Comparison of ENCODE assay signal across 8 cellular contexts in genomic region chr9:68704804-68705635, GRCh38. TPM values are rescaled to one million over a fixed set of nuclear protein-coding genes. Genes with fewer than 3 reads are reported as not detected.
DNase-seq lines count a peak whose midpoint lies in the region; ATAC-seq and TF ChIP-seq lines count a peak whose summit lies in the region.

Gene PIP5K1B (plus strand): TSS chr9:68705240. CDS start chr9:68822615, 117,375 bp downstream.

- no peak for TF ChIP-seq RAD21 in liver (IDR thresholded peaks at IDR 0.05)

- no peaks in the 10 kb centered on the region for H3K9me2 ChIP-seq in Loucy (replicated peaks; ENCODE audit: low read depth, low read length)

- no peak within 1 kb of the TSS for H2BK15ac ChIP-seq in H9 (ENCODE audit: low read depth, low read length)

- no peak within 1 kb of the TSS for H4K5ac ChIP-seq in H9 (ENCODE audit: insufficient read length, low read depth, low read length)

- no peak within 1 kb of the TSS for H2BK20ac ChIP-seq in H9 (ENCODE audit: low read depth, low read length, poor library complexity, severe bottlenecking)

- POLR2A ChIA-PET in T-cell (lab: Charles Lee), result no interaction called here

- H3K23ac ChIP-seq in H9 (ENCODE audit: insufficient read length, low read depth, low read length), result no peak within 1 kb of the TSS

- H2BK5ac ChIP-seq in H9 (ENCODE audit: insufficient read length, low read length), result no peak within 1 kb of the TSS

- H3K4me3 ChIP-seq in Loucy (ENCODE audit: low read length, poor library complexity, severe bottlenecking) (peak within 1 kb of the TSS; percentile 82), liver (ENCODE audit: low read depth in 1 of 3, low read length in 3 of 3) (peak within 1 kb of the TSS; percentile 5 to 72 (median 59))

- no peak within 1 kb of the TSS for H3K14ac ChIP-seq in H9 (ENCODE audit: insufficient read depth, low read length)

- H3K27ac Mint-ChIP-seq in H9 (no peak within 1 kb of the TSS; a peak in 2 of 7 replicates), T-cell (no peak within 1 kb of the TSS)
- peak within 1 kb of the TSS; percentile 84 for H3K27ac Mint-ChIP-seq in dendritic cell treated with granulocyte-macrophage colony-stimulating factor and Interleukin-4, amounts not matched to agents 40 ng/mL and 50 ng/mL, for 4 days

- H3K79me2 ChIP-seq in H9 (ENCODE audit: insufficient read depth, low read length) (no peaks in the 10 kb centered on the region), Loucy (ENCODE audit: insufficient read depth, low read length) (peaks cover 18% of the 10 kb centered on the region; the same call in 1 of the 2 replicates)

- H3K36me3 Mint-ChIP-seq in H9 (ENCODE audit: insufficient read depth in 1 of 3, low read depth in 3 of 3) (no peaks in the 10 kb centered on the region), T-cell (no peaks in the 10 kb centered on the region)
- H3K36me3 Mint-ChIP-seq in dendritic cell treated with granulocyte-macrophage colony-stimulating factor and Interleukin-4, amounts not matched to agents 40 ng/mL and 50 ng/mL, for 4 days (ENCODE audit: low read depth), result peaks cover 7% of the 10 kb centered on the region

- no peaks in the 10 kb centered on the region for H3K79me1 ChIP-seq in H9 (ENCODE audit: insufficient read depth, low read depth, low read length, poor library complexity, severe bottlenecking)

- peak within 1 kb of the TSS; percentile 85 to 93 for H3K4me3 Mint-ChIP-seq in H9
- peak within 1 kb of the TSS; percentile 72 to 82 (median 79) for H3K4me3 Mint-ChIP-seq in T-cell
- peak within 1 kb of the TSS; percentile 93 for H3K4me3 Mint-ChIP-seq in dendritic cell treated with granulocyte-macrophage colony-stimulating factor and Interleukin-4, amounts not matched to agents 40 ng/mL and 50 ng/mL, for 4 days

- peaks cover 10% of the 10 kb centered on the region for H3K23me2 ChIP-seq in H9 (ENCODE audit: insufficient read length, low read depth, low read length, poor library complexity, severe bottlenecking)

- H3K4me1 Mint-ChIP-seq in H9 (peaks cover 20 to 23% of the 10 kb centered on the region in 2 experiments), T-cell (peaks cover 7 to 26% (median 22%) of the 10 kb centered on the region in 3 donors)
- H3K4me1 Mint-ChIP-seq in dendritic cell treated with granulocyte-macrophage colony-stimulating factor and Interleukin-4, amounts not matched to agents 40 ng/mL and 50 ng/mL, for 4 days (ENCODE audit: low read depth), result peaks cover 33% of the 10 kb centered on the region

- H4K91ac ChIP-seq in H9 (ENCODE audit: insufficient read length, low read depth, low read length), result no peak within 1 kb of the TSS

- TF ChIP-seq CTCF in H9 (conservative IDR thresholded peaks at IDR 0.05) (no peak), Loucy (conservative IDR thresholded peaks at IDR 0.05; ENCODE audit: low read length) (no peak), liver (IDR thresholded peaks at IDR 0.05; ENCODE audit: low read depth, low read length, missing input control) (no peak)

- no peak within 1 kb of the TSS for H3K9ac ChIP-seq in H9 (ENCODE audit: extremely low read depth, insufficient read length, low read length)
- peak within 1 kb of the TSS; percentile 66 for H3K9ac ChIP-seq in Loucy (ENCODE audit: low read depth, low read length, poor library complexity, severe bottlenecking)
- no peak within 1 kb of the TSS for H3K9ac ChIP-seq in liver (ENCODE audit: low read depth in 1 of 2, low read length in 2 of 2)

- H3K36me3 ChIP-seq in Loucy (ENCODE audit: insufficient read depth, low read length), result no peaks in the 10 kb centered on the region
- H3K36me3 ChIP-seq in liver (ENCODE audit: control insufficient read depth in 4 of 4, insufficient read depth in 3 of 4, low read depth in 1 of 4, low read length in 3 of 4), result no peaks in the 10 kb centered on the region

- peak; percentile 50 to 68 (median 66) for ATAC-seq in T-cell (replicated peaks in 1 of 4)

- WGBS in H9 (ENCODE audit: extremely low coverage, insufficient read length, low lambda C conversion rate), result no CpG with 5 or more reads among the region's 99 CpGs
- 2% methylated on average over 99 of the region's 99 CpGs for WGBS in liver

- H4K20me1 ChIP-seq in H9 (ENCODE audit: control insufficient read depth, insufficient read depth, insufficient read length) (no peaks in the 10 kb centered on the region), Loucy (ENCODE audit: insufficient read depth, low read length, poor library complexity, severe bottlenecking) (no peaks in the 10 kb centered on the region)

- no peak within 1 kb of the TSS for H2BK120ac ChIP-seq in H9 (ENCODE audit: low read depth, low read length, poor library complexity, severe bottlenecking)

- H3K9me3 Mint-ChIP-seq in H9 (no peaks in the 10 kb centered on the region), T-cell (no peaks in the 10 kb centered on the region)
- no peaks in the 10 kb centered on the region for H3K9me3 Mint-ChIP-seq in dendritic cell treated with granulocyte-macrophage colony-stimulating factor and Interleukin-4, amounts not matched to agents 40 ng/mL and 50 ng/mL, for 4 days

- no peak within 1 kb of the TSS for H3T11ph ChIP-seq in H9 (ENCODE audit: low read length)

- CTCF ChIA-PET in T-cell (lab: Charles Lee), result interaction anchor here in 1 of 2 donors (0.6 kb wide), 1 partner anchor 218 kb away, joined by 3 read pairs; no protein-coding TSS in a partner anchor

- H3K4ac ChIP-seq in H9 (ENCODE audit: low read depth, low read length), result no peak within 1 kb of the TSS

- peak; percentile 80 to 88 for DNase-seq in NCI-H2081 (lab: John Stamatoyannopoulos, UW)
- DNase-seq in NCI-H2081 treated with DMSO at 0.1 percent for 48 hours (lab: John Stamatoyannopoulos, UW), result no peak
- peak; percentile 81 for DNase-seq in H9
- peak in 16 of 34 experiments; percentile 4 to 54 (median 12) for DNase-seq in T-cell
- DNase-seq in stimulated activated CD4-positive, alpha-beta T cell treated with anti-CD3 and anti-CD28 coated beads, Interleukin-2, amount 100 ng/mL, for 48 hours, result peak; percentile 38 to 47

- H3K9me3 ChIP-seq in H9 (ENCODE audit: control insufficient read depth, low read depth, low read length), result no peaks in the 10 kb centered on the region
- H3K9me3 ChIP-seq in Loucy (ENCODE audit: insufficient read depth, low read depth, low read length), result no peaks in the 10 kb centered on the region
- no peaks in the 10 kb centered on the region for H3K9me3 ChIP-seq in liver (ENCODE audit: control insufficient read depth in 4 of 4, low read length in 3 of 4)

- peaks cover 9% of the 10 kb centered on the region; the same call in 1 of the 2 replicates for H3K27me3 ChIP-seq in H9 (ENCODE audit: insufficient read depth, low read length)
- no peaks in the 10 kb centered on the region for H3K27me3 ChIP-seq in Loucy (ENCODE audit: insufficient read depth, low read length, poor library complexity, severe bottlenecking)
- H3K27me3 ChIP-seq in liver (ENCODE audit: control insufficient read depth in 4 of 4, insufficient read depth in 4 of 4, low read length in 3 of 4), result peaks cover 0 to 38% (median 6%) of the 10 kb centered on the region in 4 donors

- H3K27ac ChIP-seq in H9 (ENCODE audit: insufficient read length, low read depth, low read length) (no peak within 1 kb of the TSS), liver (ENCODE audit: low read depth in 1 of 2, low read length in 2 of 2) (no peak within 1 kb of the TSS)

- no peak within 1 kb of the TSS for H2AK5ac ChIP-seq in H9 (ENCODE audit: insufficient read length, low read length)

- no peak within 1 kb of the TSS for H3K56ac ChIP-seq in H9 (ENCODE audit: insufficient read length, low read depth, low read length)

- no peaks in the 10 kb centered on the region for H3F3A ChIP-seq in Loucy (ENCODE audit: low read depth)

- intact Hi-C loops in dendritic cell treated with granulocyte-macrophage colony-stimulating factor and Interleukin-4, amounts not matched to agents 40 ng/mL and 50 ng/mL, for 4 days (cut with micrococcal nuclease), result loop anchor here (5.0 to 10.0 kb wide), 4 partner anchors 72 to 297 kb away; no protein-coding TSS in a partner anchor

- H3K4me2 ChIP-seq in H9 (ENCODE audit: insufficient read depth, insufficient read length, low read length), result peak within 1 kb of the TSS; percentile 57
- peak within 1 kb of the TSS; percentile 91 for H3K4me2 ChIP-seq in Loucy (ENCODE audit: low read depth, low read length, poor library complexity, severe bottlenecking)

- H3K27me3 Mint-ChIP-seq in H9 (ENCODE audit: low read depth) (peaks cover 81% of the 10 kb centered on the region), T-cell (peaks cover 72 to 75% of the 10 kb centered on the region in 2 donors)
- H3K27me3 Mint-ChIP-seq in dendritic cell treated with granulocyte-macrophage colony-stimulating factor and Interleukin-4, amounts not matched to agents 40 ng/mL and 50 ng/mL, for 4 days, result peaks cover 43% of the 10 kb centered on the region

- no peak within 1 kb of the TSS for H4K8ac ChIP-seq in H9 (replicated peaks; ENCODE audit: insufficient read length, low read depth, low read length)

- H2AFZ ChIP-seq in H9 (ENCODE audit: low read length) (no peak within 1 kb of the TSS), Loucy (ENCODE audit: low read length) (peak within 1 kb of the TSS; percentile 90)

- H3K4me1 ChIP-seq in H9 (ENCODE audit: insufficient read depth, low read length) (no peaks in the 10 kb centered on the region), Loucy (ENCODE audit: insufficient read depth, low read length, poor library complexity, severe bottlenecking) (peaks cover 41% of the 10 kb centered on the region), liver (ENCODE audit: control insufficient read depth in 4 of 4, insufficient read depth in 4 of 4, low read length in 3 of 4) (peaks cover 4 to 20% (median 13%) of the 10 kb centered on the region in 4 donors)

- H2BK12ac ChIP-seq in H9 (ENCODE audit: insufficient read length, low read depth, low read length), result no peak within 1 kb of the TSS

- H3K18ac ChIP-seq in H9 (ENCODE audit: insufficient read length, low read depth, low read length), result no peak within 1 kb of the TSS

RNA-seq across cellular contexts. Expression of gene PIP5K1B, which starts in this region (rescaled TPM):
- total RNA-seq in H9 (2021) (1.7 and 2.5 TPM in 2 replicates), T-cell (1 to 10 TPM in 2 of 5 donors, under 1 TPM in 3; 0.29 to 1.8 (median 0.95) TPM), liver (10 to 100 TPM in 1 of 2 donors, under 1 TPM in 1; 0.33 to 30.9 TPM)
- under 1 TPM; 0.09 to 0.24 TPM for polyA plus RNA-seq in liver
